In the genomic region with DNA sequence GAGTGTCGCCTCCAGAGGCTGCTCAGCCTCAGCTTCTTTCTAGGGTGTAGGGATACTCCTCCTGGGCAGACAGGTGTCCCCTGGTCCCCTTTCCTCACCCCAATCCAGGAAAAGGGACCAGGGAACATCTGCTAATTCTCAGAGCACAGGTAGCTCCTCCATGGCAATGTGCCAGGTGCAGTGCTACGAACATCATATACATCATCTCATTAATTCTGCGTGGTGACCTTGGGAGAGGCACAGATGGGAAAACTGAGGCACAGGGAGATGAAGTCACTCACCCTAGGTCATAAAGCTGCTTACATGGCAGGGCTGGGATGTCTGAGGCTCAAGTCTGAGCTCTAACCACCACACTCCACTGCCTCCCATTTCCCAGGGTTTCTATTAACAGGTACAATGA, we compare ENCODE assay signal across 1 cellular context.
TF ChIP-seq lines count a peak whose summit lies in the region.

No MANE protein-coding gene starts in this region.

TF ChIP-seq in GM12878, 131 proteins besides CTCF, POLR2A, EP300 and RAD21:
- no peak for TF ChIP-seq EED (IDR thresholded peaks at IDR 0.05; ENCODE audit: low read depth)
- TF ChIP-seq, protein P1, sequence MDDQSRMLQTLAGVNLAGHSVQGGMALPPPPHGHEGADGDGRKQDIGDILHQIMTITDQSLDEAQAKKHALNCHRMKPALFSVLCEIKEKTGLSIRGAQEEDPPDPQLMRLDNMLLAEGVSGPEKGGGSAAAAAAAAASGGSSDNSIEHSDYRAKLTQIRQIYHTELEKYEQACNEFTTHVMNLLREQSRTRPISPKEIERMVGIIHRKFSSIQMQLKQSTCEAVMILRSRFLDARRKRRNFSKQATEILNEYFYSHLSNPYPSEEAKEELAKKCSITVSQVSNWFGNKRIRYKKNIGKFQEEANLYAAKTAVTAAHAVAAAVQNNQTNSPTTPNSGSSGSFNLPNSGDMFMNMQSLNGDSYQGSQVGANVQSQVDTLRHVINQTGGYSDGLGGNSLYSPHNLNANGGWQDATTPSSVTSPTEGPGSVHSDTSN (IDR thresholded peaks at IDR 0.05; ENCODE audit: insufficient replicate concordance, low read depth, low read length) = no peak
